In genomic region chr16:9047689-9048301, GRCh38 we compare ENCODE assay signal across 8 cellular contexts. TPM values are rescaled to one million over a fixed set of nuclear protein-coding genes. Genes with fewer than 3 reads are reported as not detected.
A peak's percentile ranks its signal among the peaks of the same experiment; 100 is the strongest.
DNase-seq lines count a peak whose midpoint lies in the region; FAIRE-seq and TF ChIP-seq lines count a peak whose summit lies in the region.

No MANE protein-coding gene starts in this region.

- peak overlapping the region; percentile 71 to 84 for H3K4ac ChIP-seq in mesenchymal stem cell (ENCODE audit: low read depth in 1 of 2, low read length in 2 of 2)

- peak overlapping the region; percentile 80 for H3K27ac Mint-ChIP-seq in endodermal cell

- peak overlapping the region in 1 of 2 experiments; percentile 64 for H3K23ac ChIP-seq in mesenchymal stem cell (ENCODE audit: low read length in 2 of 2)

- POLR2A ChIA-PET in HEK293T (lab: Yijun Ruan, JAX): no interaction called here

- H2AFZ ChIP-seq in mesenchymal stem cell (ENCODE audit: low read depth, low read length): no peak overlapping the region

- H2BK5ac ChIP-seq in mesenchymal stem cell (ENCODE audit: low read depth, low read length, poor library complexity, severe bottlenecking): no peak overlapping the region

- DNase-seq in HEK293T (ENCODE audit: extremely low spot score) (peak; percentile 66), NCI-H2029 (lab: John Stamatoyannopoulos, UW) (peak; percentile 74), endodermal cell (peak; percentile 86), mesenchymal stem cell (peak; percentile 100), GM13977 (ENCODE audit: low spot score) (no peak)
- peak; percentile 31 to 39 for DNase-seq in activated CD4-positive, alpha-beta T cell treated with anti-CD3 and anti-CD28 coated beads, Interleukin-2, amount 50 U/mL, for 4 hours
- peak; percentile 10 for DNase-seq in stimulated activated CD8-positive, alpha-beta memory T cell treated with anti-CD3 and anti-CD28 coated beads, Interleukin-15, amount 100 ng/mL, for 24 hours (ENCODE audit: low read depth)

- H3K27me3 ChIP-seq in endodermal cell (ENCODE audit: control insufficient read depth, insufficient read depth, low read length, poor library complexity, severe bottlenecking) (no peaks in the 10 kb centered on the region), mesenchymal stem cell (ENCODE audit: control insufficient read depth in 1 of 2, insufficient read depth in 1 of 2, low read length in 2 of 2) (no peaks in the 10 kb centered on the region)

- H3K36me3 Mint-ChIP-seq in endodermal cell (ENCODE audit: low read depth): no peaks in the 10 kb centered on the region

- H4K91ac ChIP-seq in mesenchymal stem cell (ENCODE audit: low read length): peak overlapping the region; percentile 92

- H3K4me3 Mint-ChIP-seq in endodermal cell: no peak overlapping the region

- no peaks in the 10 kb centered on the region for H3K79me1 ChIP-seq in mesenchymal stem cell (replicated peaks; ENCODE audit: low read length, poor library complexity, severe bottlenecking)

- peak overlapping the region; percentile 87 for H4K8ac ChIP-seq in mesenchymal stem cell (ENCODE audit: low read length)

- in situ Hi-C loops in GM13977 (cut with MboI; ENCODE audit: low pct_unique_long_range_greater_than_20kb, low sequenced_read_pairs, unreplicated experiment): no loop called here

- H2AK5ac ChIP-seq in mesenchymal stem cell (ENCODE audit: low read length, severe bottlenecking): peak overlapping the region; percentile 44

- peak overlapping the region; percentile 32 for H3K4me2 ChIP-seq in mesenchymal stem cell (ENCODE audit: low read length, poor library complexity, severe bottlenecking)

- TF ChIP-seq CTCF in endodermal cell (conservative IDR thresholded peaks at IDR 0.05) (no peak), GM13977 (IDR thresholded peaks at IDR 0.05; ENCODE audit: extremely low read depth, insufficient read depth, missing control alignments) (no peak)

- no peak overlapping the region for H3K14ac ChIP-seq in mesenchymal stem cell (ENCODE audit: low read length in 2 of 2)

- no peaks in the 10 kb centered on the region for H3K9me3 ChIP-seq in endodermal cell (ENCODE audit: control insufficient read depth, low read length)
- peaks cover 4% of the 10 kb centered on the region for H3K9me3 ChIP-seq in mesenchymal stem cell (ENCODE audit: control insufficient read depth, low read length)

- no peaks in the 10 kb centered on the region for H3K27me3 Mint-ChIP-seq in endodermal cell (ENCODE audit: insufficient read depth)

- peaks cover 1% of the 10 kb centered on the region for H3K4me1 Mint-ChIP-seq in endodermal cell

- H2BK120ac ChIP-seq in mesenchymal stem cell (ENCODE audit: low read depth, low read length): peak overlapping the region; percentile 98

- peaks cover 3% of the 10 kb centered on the region for H3K9me3 Mint-ChIP-seq in endodermal cell

- H3K4me1 ChIP-seq in endodermal cell (ENCODE audit: control insufficient read depth, insufficient read depth, low read length) (no peaks in the 10 kb centered on the region), mesenchymal stem cell (ENCODE audit: control insufficient read depth, insufficient read depth, low read depth, low read length) (peaks cover 11% of the 10 kb centered on the region)

- peak; percentile 78 for FAIRE-seq in G401.6 (lab: Jason Lieb, UNC)

- H2BK12ac ChIP-seq in mesenchymal stem cell (ENCODE audit: low read length in 2 of 2): peak overlapping the region; percentile 89 to 96

- H3K9ac ChIP-seq in endodermal cell (ENCODE audit: extremely low read depth, low read length, poor library complexity, severe bottlenecking) (no peak overlapping the region), mesenchymal stem cell (ENCODE audit: low read length) (peak overlapping the region; percentile 53)

- H3K36me3 ChIP-seq in endodermal cell (ENCODE audit: control insufficient read depth, insufficient read depth, low read length): no peaks in the 10 kb centered on the region
- H3K36me3 ChIP-seq in mesenchymal stem cell (ENCODE audit: control insufficient read depth in 1 of 2, insufficient read depth in 2 of 2, low read depth in 1 of 2, low read length in 2 of 2): no peaks in the 10 kb centered on the region

- no peak overlapping the region for H3K4me3 ChIP-seq in endodermal cell (ENCODE audit: low read length)
- H3K4me3 ChIP-seq in mesenchymal stem cell (ENCODE audit: insufficient read depth in 1 of 2, low read depth in 1 of 2, low read length in 2 of 2): no peak overlapping the region

- H3K27ac ChIP-seq in endodermal cell (ENCODE audit: low read depth, low read length) (peak overlapping the region; percentile 85), mesenchymal stem cell (ENCODE audit: low read length, poor library complexity, severe bottlenecking) (peak overlapping the region; percentile 91)

- CTCF ChIA-PET in HEK293T (lab: Yijun Ruan, JAX): interaction anchor here (2.1 kb wide), 1 partner anchor 39 kb away, joined by 6 read pairs; no protein-coding TSS in a partner anchor

- H3K18ac ChIP-seq in mesenchymal stem cell (ENCODE audit: low read depth in 1 of 2, low read length in 2 of 2): peak overlapping the region; percentile 78 to 89

- 17 to 52% methylated on average over 5 to 7 of the region's 7 CpGs for WGBS in endodermal cell (ENCODE audit: insufficient coverage in 1 of 2, insufficient read length in 1 of 2), 2 experiments
- 0% methylated on average over 6 of the region's 7 CpGs for WGBS in mesenchymal stem cell

- H2BK15ac ChIP-seq in mesenchymal stem cell (ENCODE audit: low read depth, poor library complexity, severe bottlenecking): peak overlapping the region; percentile 95

TF ChIP-seq in HEK293T, 16 proteins besides CTCF, POLR2A, EP300 and RAD21:
- TF ChIP-seq FOXK2 (IDR thresholded peaks at IDR 0.05) (no peak), ARNT (IDR thresholded peaks at IDR 0.05) (no peak), LEF1 (IDR thresholded peaks at IDR 0.05; ENCODE audit: borderline replicate concordance) (no peak), PKNOX1 (IDR thresholded peaks at IDR 0.05) (no peak), CTBP1 (IDR thresholded peaks at IDR 0.05; ENCODE audit: borderline replicate concordance) (no peak), TARDBP (IDR thresholded peaks at IDR 0.05) (no peak), L3MBTL2 (conservative IDR thresholded peaks at IDR 0.05) (no peak), FOXA1 (IDR thresholded peaks at IDR 0.05) (no peak), SP1 (IDR thresholded peaks at IDR 0.05) (no peak), BHLHE40 (IDR thresholded peaks at IDR 0.05; ENCODE audit: borderline replicate concordance) (no peak)

RNA-seq across cellular contexts. Expression of gene HAPSTR1, which starts 43.6 kb away (rescaled TPM):
- 10 to 100 TPM; 60.9 to 68.5 TPM for total RNA-seq in endodermal cell
- 34.8 TPM for polyA plus RNA-seq in endodermal cell (2013, experiment 1 of 2)
- 35.4 TPM for polyA plus RNA-seq in endodermal cell (2013, experiment 2 of 2)
- polyA plus RNA-seq in mesenchymal stem cell (2013, experiment 1 of 2): 43.4 TPM
- 42.6 TPM for polyA plus RNA-seq in mesenchymal stem cell (2013, experiment 2 of 2)
